In the genomic region with DNA sequence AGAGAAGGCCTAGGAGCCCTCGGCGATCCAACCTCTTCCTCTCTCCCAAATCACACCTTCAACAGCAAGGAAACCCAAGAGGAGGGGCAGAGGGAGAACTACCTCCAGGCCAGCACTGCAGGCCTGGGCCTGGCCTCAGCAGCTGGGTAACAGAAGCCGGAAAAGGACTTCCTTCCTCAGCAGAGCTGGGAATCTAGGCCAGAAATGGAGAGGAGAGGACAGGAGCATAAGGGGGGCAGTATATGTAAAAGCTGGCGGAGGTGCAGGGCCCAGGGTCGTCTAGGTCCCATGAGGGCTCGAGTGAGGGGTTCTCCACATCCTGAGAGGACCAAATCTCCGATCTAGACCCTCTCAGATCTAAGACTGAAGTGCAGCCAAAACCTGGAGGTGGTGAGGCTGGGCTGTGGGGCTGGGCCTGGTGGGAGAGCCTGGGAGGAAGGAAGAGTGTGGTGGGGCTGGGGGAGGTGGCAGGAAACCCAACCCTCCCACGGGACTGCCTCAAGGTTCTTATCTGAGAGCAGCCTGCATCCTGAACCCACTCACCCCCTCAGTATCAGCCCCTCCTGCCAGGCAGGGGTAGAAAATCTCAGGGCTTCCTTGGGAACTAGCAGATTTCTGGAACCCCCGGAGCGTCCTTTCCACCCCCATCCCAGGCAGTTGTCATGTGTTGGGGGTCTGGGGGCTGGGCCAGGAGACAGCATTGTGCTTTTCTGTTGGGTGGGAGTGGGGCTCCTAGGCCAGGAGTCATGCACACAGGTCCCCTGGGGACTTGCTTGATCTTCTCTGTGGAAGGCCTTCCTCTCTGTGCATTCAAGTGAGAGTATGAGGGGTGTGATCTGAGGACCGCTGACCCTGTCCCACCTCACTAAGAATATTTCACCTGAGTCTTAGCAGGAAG, we compare ENCODE assay signal across 1 cellular context.
TF ChIP-seq lines count a peak whose summit lies in the region.

No MANE protein-coding gene starts in this region.

TF ChIP-seq in GM23338, 12 proteins besides CTCF, POLR2A, EP300 and RAD21 (continued from another document):
- TF ChIP-seq, protein P1, sequence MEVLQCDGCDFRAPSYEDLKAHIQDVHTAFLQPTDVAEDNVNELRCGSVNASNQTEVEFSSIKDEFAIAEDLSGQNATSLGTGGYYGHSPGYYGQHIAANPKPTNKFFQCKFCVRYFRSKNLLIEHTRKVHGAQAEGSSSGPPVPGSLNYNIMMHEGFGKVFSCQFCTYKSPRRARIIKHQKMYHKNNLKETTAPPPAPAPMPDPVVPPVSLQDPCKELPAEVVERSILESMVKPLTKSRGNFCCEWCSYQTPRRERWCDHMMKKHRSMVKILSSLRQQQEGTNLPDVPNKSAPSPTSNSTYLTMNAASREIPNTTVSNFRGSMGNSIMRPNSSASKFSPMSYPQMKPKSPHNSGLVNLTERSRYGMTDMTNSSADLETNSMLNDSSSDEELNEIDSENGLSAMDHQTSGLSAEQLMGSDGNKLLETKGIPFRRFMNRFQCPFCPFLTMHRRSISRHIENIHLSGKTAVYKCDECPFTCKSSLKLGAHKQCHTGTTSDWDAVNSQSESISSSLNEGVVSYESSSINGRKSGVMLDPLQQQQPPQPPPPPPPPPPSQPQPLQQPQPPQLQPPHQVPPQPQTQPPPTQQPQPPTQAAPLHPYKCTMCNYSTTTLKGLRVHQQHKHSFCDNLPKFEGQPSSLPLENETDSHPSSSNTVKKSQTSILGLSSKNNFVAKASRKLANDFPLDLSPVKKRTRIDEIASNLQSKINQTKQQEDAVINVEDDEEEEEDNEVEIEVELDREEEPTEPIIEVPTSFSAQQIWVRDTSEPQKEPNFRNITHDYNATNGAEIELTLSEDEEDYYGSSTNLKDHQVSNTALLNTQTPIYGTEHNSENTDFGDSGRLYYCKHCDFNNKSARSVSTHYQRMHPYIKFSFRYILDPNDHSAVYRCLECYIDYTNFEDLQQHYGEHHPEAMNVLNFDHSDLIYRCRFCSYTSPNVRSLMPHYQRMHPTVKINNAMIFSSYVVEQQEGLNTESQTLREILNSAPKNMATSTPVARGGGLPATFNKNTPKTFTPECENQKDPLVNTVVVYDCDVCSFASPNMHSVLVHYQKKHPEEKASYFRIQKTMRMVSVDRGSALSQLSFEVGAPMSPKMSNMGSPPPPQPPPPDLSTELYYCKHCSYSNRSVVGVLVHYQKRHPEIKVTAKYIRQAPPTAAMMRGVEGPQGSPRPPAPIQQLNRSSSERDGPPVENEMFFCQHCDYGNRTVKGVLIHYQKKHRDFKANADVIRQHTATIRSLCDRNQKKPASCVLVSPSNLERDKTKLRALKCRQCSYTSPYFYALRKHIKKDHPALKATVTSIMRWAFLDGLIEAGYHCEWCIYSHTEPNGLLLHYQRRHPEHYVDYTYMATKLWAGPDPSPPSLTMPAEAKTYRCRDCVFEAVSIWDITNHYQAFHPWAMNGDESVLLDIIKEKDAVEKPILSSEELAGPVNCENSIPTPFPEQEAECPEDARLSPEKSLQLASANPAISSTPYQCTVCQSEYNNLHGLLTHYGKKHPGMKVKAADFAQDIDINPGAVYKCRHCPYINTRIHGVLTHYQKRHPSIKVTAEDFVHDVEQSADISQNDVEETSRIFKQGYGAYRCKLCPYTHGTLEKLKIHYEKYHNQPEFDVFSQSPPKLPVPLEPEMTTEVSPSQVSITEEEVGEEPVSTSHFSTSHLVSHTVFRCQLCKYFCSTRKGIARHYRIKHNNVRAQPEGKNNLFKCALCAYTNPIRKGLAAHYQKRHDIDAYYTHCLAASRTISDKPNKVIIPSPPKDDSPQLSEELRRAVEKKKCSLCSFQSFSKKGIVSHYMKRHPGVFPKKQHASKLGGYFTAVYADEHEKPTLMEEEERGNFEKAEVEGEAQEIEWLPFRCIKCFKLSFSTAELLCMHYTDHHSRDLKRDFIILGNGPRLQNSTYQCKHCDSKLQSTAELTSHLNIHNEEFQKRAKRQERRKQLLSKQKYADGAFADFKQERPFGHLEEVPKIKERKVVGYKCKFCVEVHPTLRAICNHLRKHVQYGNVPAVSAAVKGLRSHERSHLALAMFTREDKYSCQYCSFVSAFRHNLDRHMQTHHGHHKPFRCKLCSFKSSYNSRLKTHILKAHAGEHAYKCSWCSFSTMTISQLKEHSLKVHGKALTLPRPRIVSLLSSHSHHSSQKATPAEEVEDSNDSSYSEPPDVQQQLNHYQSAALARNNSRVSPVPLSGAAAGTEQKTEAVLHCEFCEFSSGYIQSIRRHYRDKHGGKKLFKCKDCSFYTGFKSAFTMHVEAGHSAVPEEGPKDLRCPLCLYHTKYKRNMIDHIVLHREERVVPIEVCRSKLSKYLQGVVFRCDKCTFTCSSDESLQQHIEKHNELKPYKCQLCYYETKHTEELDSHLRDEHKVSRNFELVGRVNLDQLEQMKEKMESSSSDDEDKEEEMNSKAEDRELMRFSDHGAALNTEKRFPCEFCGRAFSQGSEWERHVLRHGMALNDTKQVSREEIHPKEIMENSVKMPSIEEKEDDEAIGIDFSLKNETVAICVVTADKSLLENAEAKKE (CRISPR knock-in tag; IDR thresholded peaks at IDR 0.05), result no peak
